ENCODE assay signal across 8 cellular contexts in the genomic region with DNA sequence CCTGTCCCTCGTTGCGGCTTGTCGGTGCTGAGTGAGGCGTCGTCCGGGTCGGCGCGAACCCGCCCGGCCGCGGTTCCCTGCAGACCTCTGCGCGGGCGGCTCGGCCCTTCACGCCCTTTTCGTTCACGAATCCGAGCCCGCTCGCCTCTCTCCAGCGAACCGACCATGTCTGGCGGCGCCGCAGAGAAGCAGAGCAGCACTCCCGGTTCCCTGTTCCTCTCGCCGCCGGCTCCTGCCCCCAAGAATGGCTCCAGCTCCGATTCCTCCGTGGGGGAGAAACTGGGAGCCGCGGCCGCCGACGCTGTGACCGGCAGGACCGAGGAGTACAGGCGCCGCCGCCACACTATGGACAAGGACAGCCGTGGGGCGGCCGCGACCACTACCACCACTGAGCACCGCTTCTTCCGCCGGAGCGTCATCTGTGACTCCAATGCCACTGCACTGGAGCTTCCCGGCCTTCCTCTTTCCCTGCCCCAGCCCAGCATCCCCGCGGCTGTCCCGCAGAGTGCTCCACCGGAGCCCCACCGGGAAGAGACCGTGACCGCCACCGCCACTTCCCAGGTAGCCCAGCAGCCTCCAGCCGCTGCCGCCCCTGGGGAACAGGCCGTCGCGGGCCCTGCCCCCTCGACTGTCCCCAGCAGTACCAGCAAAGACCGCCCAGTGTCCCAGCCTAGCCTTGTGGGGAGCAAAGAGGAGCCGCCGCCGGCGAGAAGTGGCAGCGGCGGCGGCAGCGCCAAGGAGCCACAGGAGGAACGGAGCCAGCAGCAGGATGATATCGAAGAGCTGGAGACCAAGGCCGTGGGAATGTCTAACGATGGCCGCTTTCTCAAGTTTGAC. TPM values are rescaled to one million over a fixed set of nuclear protein-coding genes. Genes with fewer than 3 reads are reported as not detected.
DNase-seq lines count a peak whose midpoint lies in the region; ATAC-seq, FAIRE-seq and TF ChIP-seq lines count a peak whose summit lies in the region.

No MANE protein-coding gene starts in this region.

- FAIRE-seq in H54 (lab: Jason Lieb, UNC): no peak

- TF ChIP-seq CTCF in upper lobe of right lung (IDR thresholded peaks at IDR 0.05): peak; percentile 23

- peak; percentile 6 for ATAC-seq in upper lobe of right lung

- 0 out of 2 replicates have a peak, but pooled peaks have one; percentile 19 for TF ChIP-seq POLR2A in H54 (IDR thresholded peaks at IDR 0.05; ENCODE audit: low read depth, low read length)

- peak; percentile 60 for DNase-seq in DMS53 treated with DMSO at 0.1 percent for 48 hours (lab: John Stamatoyannopoulos, UW; ENCODE audit: unreplicated experiment)
- no peak for DNase-seq in H54 (ENCODE audit: insufficient read length, low spot score)
- DNase-seq in NOMO-1 (lab: John Stamatoyannopoulos, UW; ENCODE audit: unreplicated experiment in 2 of 2): peak; percentile 29 to 33
- peak; percentile 24 for DNase-seq in activated effector memory CD4-positive, alpha-beta T cell treated with Interleukin-2 at 50 U/mL for 16 hours
- DNase-seq in germinal center (ENCODE audit: low spot score): peak; percentile 52
- peak; percentile 40 for DNase-seq in occipital lobe (lab: John Stamatoyannopoulos, UW)
- DNase-seq in upper lobe of right lung: peak; percentile 80
- no peak for DNase-seq in dedifferentiated amniotic fluid mesenchymal stem cell (ENCODE audit: extremely low spot score)

- no peaks in the 10 kb centered on the region for H3K9me3 ChIP-seq in upper lobe of right lung

- H3K27ac ChIP-seq in upper lobe of right lung: peak overlapping the region; percentile 93

- H3K4me1 ChIP-seq in upper lobe of right lung: peaks cover 29% of the 10 kb centered on the region

- H3K27me3 ChIP-seq in upper lobe of right lung: no peaks in the 10 kb centered on the region

- intact Hi-C loops in upper lobe of right lung (cut with DNase I): loop anchor here (10.0 kb wide), 1 partner anchor 179 kb away; no protein-coding TSS in a partner anchor

- no peaks in the 10 kb centered on the region for H3K36me3 ChIP-seq in upper lobe of right lung

- peak overlapping the region; percentile 74 for H3K4me3 ChIP-seq in upper lobe of right lung

RNA-seq across cellular contexts. Expression of a gene that starts 1.2 kb away (rescaled TPM):
- 84.2 TPM for total RNA-seq in occipital lobe
- total RNA-seq in upper lobe of right lung: 215 TPM

Comparison
In these comparisons a context has a peak if more than half of its experiments do, and no peak if none do; other contexts are left out.
1. DNase-seq: peak in DMS53 treated with DMSO at 0.1 percent for 48 hours (single experiment), NOMO-1 (2 of 2), activated effector memory CD4-positive, alpha-beta T cell treated with Interleukin-2 at 50 U/mL for 16 hours (single experiment), germinal center (single experiment), occipital lobe (single experiment) and upper lobe of right lung (single experiment); none in H54 (single experiment) and dedifferentiated amniotic fluid mesenchymal stem cell (single experiment).